ENCODE assay signal across 5 cellular contexts in genomic region chr17:679491-679890, GRCh38.
"Had no signal": no experiment of that assay in that cellular context is flagged by ENCODE, and none has a peak within 500 bp of the region (broad histone marks: within the 10 kb centered on the region; RNA-seq: fewer than 3 reads in every experiment).

No MANE protein-coding gene starts in this region.

- ATAC-seq: GM23338, K562 had no signal

- H3K27ac Mint-ChIP-seq: GM23338, H9 had no signal

- DNase-seq: H9, HCEC 1CT, IMR-90 had no signal

- H3K4me3 ChIP-seq: GM23338, K562 had no signal

- H3K4me3 Mint-ChIP-seq: GM23338, H9 had no signal

- H3K9me3 Mint-ChIP-seq: GM23338, H9 had no signal
